Comparison of ENCODE assay signal across 13 cellular contexts in the genomic region with DNA sequence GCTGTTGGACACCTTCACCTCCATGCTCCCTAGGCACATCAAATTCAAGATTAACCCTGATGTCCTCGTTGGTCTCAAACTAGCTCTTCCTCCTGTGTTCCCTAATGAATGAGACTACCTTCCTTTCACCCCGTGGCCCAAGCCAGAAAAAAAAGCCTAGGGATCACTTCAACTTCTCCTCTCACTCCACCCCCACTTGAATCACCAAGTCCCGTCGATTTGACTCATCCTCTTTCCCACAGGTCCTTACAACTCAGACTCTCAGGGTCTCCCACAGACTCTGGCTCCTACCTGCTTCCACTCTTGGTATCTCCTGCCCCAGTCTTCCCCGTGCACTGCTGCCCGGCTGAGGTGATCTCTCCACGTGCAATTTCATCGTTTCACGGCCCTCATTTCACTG. TPM values are rescaled to one million over a fixed set of nuclear protein-coding genes. Genes with fewer than 3 reads are reported as not detected.
DNase-seq lines count a peak whose midpoint lies in the region; ATAC-seq and TF ChIP-seq lines count a peak whose summit lies in the region.
"Had no signal": no experiment of that assay in that cellular context is flagged by ENCODE, and none has a peak within 500 bp of the region (broad histone marks: within the 10 kb centered on the region; RNA-seq: fewer than 3 reads in every experiment).

No MANE protein-coding gene starts in this region.

- no peaks in the 10 kb centered on the region for H3K9me3 Mint-ChIP-seq in activated CD8-positive, alpha-beta T cell treated with anti-CD3 and anti-CD28 coated beads, Interleukin-2, amount 10 ng/mL, durations not matched to agents 7 days and 5 days (ENCODE audit: insufficient read depth)
- no peaks in the 10 kb centered on the region for H3K9me3 Mint-ChIP-seq in activated CD8-positive, alpha-beta T cell treated with anti-CD3 and anti-CD28 coated beads for 36 hours
- H3K9me3 Mint-ChIP-seq in endothelial cell (ENCODE audit: unreplicated experiment): no peaks in the 10 kb centered on the region
- no peaks in the 10 kb centered on the region for H3K9me3 Mint-ChIP-seq in immature natural killer cell
- no peaks in the 10 kb centered on the region for H3K9me3 Mint-ChIP-seq in activated CD4-positive, alpha-beta T cell treated with anti-CD3 and anti-CD28 coated beads, Interleukin-2, amount 10 ng/mL, durations not matched to agents 7 days and 5 days

- no peaks in the 10 kb centered on the region for H3K4me1 Mint-ChIP-seq in activated CD8-positive, alpha-beta T cell treated with anti-CD3 and anti-CD28 coated beads, Interleukin-2, amount 10 ng/mL, durations not matched to agents 7 days and 5 days (ENCODE audit: low read depth)
- no peaks in the 10 kb centered on the region for H3K4me1 Mint-ChIP-seq in activated CD8-positive, alpha-beta T cell treated with anti-CD3 and anti-CD28 coated beads for 36 hours (ENCODE audit: low read depth)
- no peaks in the 10 kb centered on the region for H3K4me1 Mint-ChIP-seq in endothelial cell (ENCODE audit: unreplicated experiment)
- no peaks in the 10 kb centered on the region for H3K4me1 Mint-ChIP-seq in immature natural killer cell
- H3K4me1 Mint-ChIP-seq in activated CD4-positive, alpha-beta T cell treated with anti-CD3 and anti-CD28 coated beads, Interleukin-2, amount 10 ng/mL, durations not matched to agents 7 days and 5 days: no peaks in the 10 kb centered on the region

- intact Hi-C loops in activated CD8-positive, alpha-beta T cell treated with anti-CD3 and anti-CD28 coated beads for 36 hours (cut with micrococcal nuclease): no loop called here

- TF ChIP-seq CTCF in activated CD8-positive, alpha-beta T cell treated with anti-CD3 and anti-CD28 coated beads for 36 hours (IDR thresholded peaks at IDR 0.05): no peak
- TF ChIP-seq CTCF in endothelial cell (IDR thresholded peaks at IDR 0.05; ENCODE audit: unreplicated experiment): no peak

- no peak for DNase-seq in activated CD8-positive, alpha-beta T cell treated with anti-CD3 and anti-CD28 coated beads, Interleukin-2, amount 10 ng/mL, durations not matched to agents 7 days and 5 days
- no peak for DNase-seq in activated CD8-positive, alpha-beta T cell treated with anti-CD3 and anti-CD28 coated beads for 36 hours
- DNase-seq in RPMI7951 (ENCODE audit: low read depth) (peak; percentile 30), endothelial cell (ENCODE audit: low spot score) (no peak), DMS79 treated with DMSO at 0.1 percent for 48 hours (lab: John Stamatoyannopoulos, UW) (no peak), immature natural killer cell (no peak), NAMALWA (ENCODE audit: low spot score) (no peak)
- no peak for DNase-seq in activated CD4-positive, alpha-beta T cell treated with anti-CD3 and anti-CD28 coated beads, Interleukin-2, amount 10 ng/mL, durations not matched to agents 7 days and 5 days
- DNase-seq: NCI-H1417, NCI-H1930, NCI-H510A, SHP77 treated with DMSO at 0.1 percent for 48 hours had no signal

- H3K27ac Mint-ChIP-seq in activated CD8-positive, alpha-beta T cell treated with anti-CD3 and anti-CD28 coated beads, Interleukin-2, amount 10 ng/mL, durations not matched to agents 7 days and 5 days: peak overlapping the region; percentile 47
- H3K27ac Mint-ChIP-seq in activated CD8-positive, alpha-beta T cell treated with anti-CD3 and anti-CD28 coated beads for 36 hours: no peak overlapping the region
- H3K27ac Mint-ChIP-seq in endothelial cell (ENCODE audit: unreplicated experiment) (no peak overlapping the region), immature natural killer cell (no peak overlapping the region)
- no peak overlapping the region for H3K27ac Mint-ChIP-seq in activated CD4-positive, alpha-beta T cell treated with anti-CD3 and anti-CD28 coated beads, Interleukin-2, amount 10 ng/mL, durations not matched to agents 7 days and 5 days

- H3K36me3 Mint-ChIP-seq in activated CD8-positive, alpha-beta T cell treated with anti-CD3 and anti-CD28 coated beads, Interleukin-2, amount 10 ng/mL, durations not matched to agents 7 days and 5 days (ENCODE audit: low read depth): peaks cover 5% of the 10 kb centered on the region
- peaks cover 3% of the 10 kb centered on the region for H3K36me3 Mint-ChIP-seq in activated CD8-positive, alpha-beta T cell treated with anti-CD3 and anti-CD28 coated beads for 36 hours (ENCODE audit: low read depth)
- peaks cover 6% of the 10 kb centered on the region for H3K36me3 Mint-ChIP-seq in endothelial cell (ENCODE audit: low read depth, unreplicated experiment)
- peaks cover 0 to 7% (median 5%) of the 10 kb centered on the region in 3 donors for H3K36me3 Mint-ChIP-seq in immature natural killer cell
- no peaks in the 10 kb centered on the region for H3K36me3 Mint-ChIP-seq in activated CD4-positive, alpha-beta T cell treated with anti-CD3 and anti-CD28 coated beads, Interleukin-2, amount 10 ng/mL, durations not matched to agents 7 days and 5 days (ENCODE audit: low read depth)

- CTCF ChIA-PET in activated CD8-positive, alpha-beta T cell treated with anti-CD3 and anti-CD28 coated beads, Interleukin-2, amount 10 ng/mL, durations not matched to agents 7 days and 5 days (lab: Charles Lee): no interaction called here
- CTCF ChIA-PET in activated CD8-positive, alpha-beta T cell treated with anti-CD3 and anti-CD28 coated beads for 36 hours (lab: Charles Lee): no interaction called here
- CTCF ChIA-PET in activated CD4-positive, alpha-beta T cell treated with anti-CD3 and anti-CD28 coated beads, Interleukin-2, amount 10 ng/mL, durations not matched to agents 7 days and 5 days (lab: Charles Lee): no interaction called here

- no peaks in the 10 kb centered on the region for H3K27me3 Mint-ChIP-seq in activated CD8-positive, alpha-beta T cell treated with anti-CD3 and anti-CD28 coated beads, Interleukin-2, amount 10 ng/mL, durations not matched to agents 7 days and 5 days (ENCODE audit: low read depth)
- no peaks in the 10 kb centered on the region for H3K27me3 Mint-ChIP-seq in activated CD8-positive, alpha-beta T cell treated with anti-CD3 and anti-CD28 coated beads for 36 hours
- peaks cover 4% of the 10 kb centered on the region for H3K27me3 Mint-ChIP-seq in endothelial cell (ENCODE audit: unreplicated experiment)
- H3K27me3 Mint-ChIP-seq in immature natural killer cell (ENCODE audit: low read depth in 3 of 3): peaks cover 0 to 2% (median 2%) of the 10 kb centered on the region in 3 donors
- H3K27me3 Mint-ChIP-seq in activated CD4-positive, alpha-beta T cell treated with anti-CD3 and anti-CD28 coated beads, Interleukin-2, amount 10 ng/mL, durations not matched to agents 7 days and 5 days: no peaks in the 10 kb centered on the region

- no peak for ATAC-seq in activated CD8-positive, alpha-beta T cell treated with anti-CD3 and anti-CD28 coated beads, Interleukin-2, amount 10 ng/mL, durations not matched to agents 7 days and 5 days
- no peak for ATAC-seq in activated CD8-positive, alpha-beta T cell treated with anti-CD3 and anti-CD28 coated beads for 36 hours
- ATAC-seq: Panc1 had no signal

- H3K4me3 Mint-ChIP-seq in activated CD8-positive, alpha-beta T cell treated with anti-CD3 and anti-CD28 coated beads, Interleukin-2, amount 10 ng/mL, durations not matched to agents 7 days and 5 days: no peak overlapping the region
- H3K4me3 Mint-ChIP-seq in activated CD8-positive, alpha-beta T cell treated with anti-CD3 and anti-CD28 coated beads for 36 hours: no peak overlapping the region
- H3K4me3 Mint-ChIP-seq in endothelial cell (ENCODE audit: unreplicated experiment) (peak overlapping the region; percentile 42), immature natural killer cell (no peak overlapping the region)
- H3K4me3 Mint-ChIP-seq in activated CD4-positive, alpha-beta T cell treated with anti-CD3 and anti-CD28 coated beads, Interleukin-2, amount 10 ng/mL, durations not matched to agents 7 days and 5 days: no peak overlapping the region

- POLR2A ChIA-PET in activated CD8-positive, alpha-beta T cell treated with anti-CD3 and anti-CD28 coated beads, Interleukin-2, amount 10 ng/mL, durations not matched to agents 7 days and 5 days (lab: Charles Lee): no interaction called here
- POLR2A ChIA-PET in activated CD8-positive, alpha-beta T cell treated with anti-CD3 and anti-CD28 coated beads for 36 hours (lab: Charles Lee): no interaction called here
- POLR2A ChIA-PET in activated CD4-positive, alpha-beta T cell treated with anti-CD3 and anti-CD28 coated beads, Interleukin-2, amount 10 ng/mL, durations not matched to agents 7 days and 5 days (lab: Charles Lee): no interaction called here

RNA-seq across cellular contexts. Expression of a gene that starts 8.5 kb away (rescaled TPM):
- total RNA-seq in activated CD8-positive, alpha-beta T cell treated with anti-CD3 and anti-CD28 coated beads, Interleukin-2, amount 10 ng/mL, durations not matched to agents 7 days and 5 days: 1 to 10 TPM; 6.5 to 7.8 TPM
- 1 to 10 TPM; 5.3 to 5.6 TPM for total RNA-seq in activated CD8-positive, alpha-beta T cell treated with anti-CD3 and anti-CD28 coated beads for 36 hours
- 20.5 and 22.5 TPM in 2 replicates for total RNA-seq in RPMI7951 (2014; rRNA removed; shearing (Covaris generic))
- 6.5 TPM for total RNA-seq in endothelial cell (ENCODE audit: unreplicated experiment)
- 10 to 100 TPM in 2 of 3 donors, 1 to 10 TPM in 1; 6.1 to 12.6 (median 10.7) TPM for polyA plus RNA-seq in immature natural killer cell
- total RNA-seq in activated CD4-positive, alpha-beta T cell treated with anti-CD3 and anti-CD28 coated beads, Interleukin-2, amount 10 ng/mL, durations not matched to agents 7 days and 5 days: 1 to 10 TPM; 3.3 to 4.0 TPM
